21 cellular contexts compared by ENCODE assay signal in genomic region chr5:14243768-14244167, GRCh38.
"Had no signal": no experiment of that assay in that cellular context is flagged by ENCODE, and none has a peak within 500 bp of the region (broad histone marks: within the 10 kb centered on the region; RNA-seq: fewer than 3 reads in every experiment).

No MANE protein-coding gene starts in this region.

- H3K4me3 Mint-ChIP-seq: activated CD4-positive, alpha-beta T cell treated with anti-CD3 and anti-CD28 coated beads, Interleukin-2, amount 10 ng/mL, durations not matched to agents 7 days and 5 days; activated CD8-positive, alpha-beta memory T cell treated with anti-CD3 and anti-CD28 coated beads, Interleukin-2, amount 10 ng/mL, durations not matched to agents 7 days and 5 days; activated CD8-positive, alpha-beta T cell treated with anti-CD3 and anti-CD28 coated beads for 36 hours; activated naive CD8-positive, alpha-beta T cell treated with anti-CD3 and anti-CD28 coated beads, Interleukin-2, amount 50 U/mL, for 24 hours; activated T-helper 1 cell treated with anti-CD3 and anti-CD28 coated beads, Interleukin-12 subunit alpha, Interleukin-12 subunit beta, Interleukin-2, Interleukin-4 antibody, amounts not matched to agents 30 ng/mL and 10 ng/mL and 1 ng/mL, durations not matched to agents 14 hours and 24 hours and 36 hours; dendritic cell treated with granulocyte-macrophage colony-stimulating factor and Interleukin-4, amounts not matched to agents 40 ng/mL and 50 ng/mL, for 4 days; natural killer cell treated with Interleukin-12 subunit alpha and Interleukin-12 subunit beta and Interleukin-15 and Interleukin-18, amount 100 ng/mL, for 72 hours; stimulated activated naive CD8-positive, alpha-beta T cell treated with anti-CD3 and anti-CD28 coated beads, Interleukin-15, Interleukin-2, amounts not matched to agents 100 ng/mL and 50 ng/mL, for 24 hours; T-helper 17 cell had no signal

- H3K27me3 Mint-ChIP-seq: activated naive CD8-positive, alpha-beta T cell treated with anti-CD3 and anti-CD28 coated beads, Interleukin-2, amount 50 U/mL, for 24 hours; dendritic cell treated with granulocyte-macrophage colony-stimulating factor and Interleukin-4, amounts not matched to agents 40 ng/mL and 50 ng/mL, for 4 days; natural killer cell treated with Interleukin-12 subunit alpha and Interleukin-12 subunit beta and Interleukin-15 and Interleukin-18, amount 100 ng/mL, for 72 hours; stimulated activated naive CD8-positive, alpha-beta T cell treated with anti-CD3 and anti-CD28 coated beads, Interleukin-15, Interleukin-2, amounts not matched to agents 100 ng/mL and 50 ng/mL, for 24 hours had no signal

- DNase-seq: activated CD4-positive, alpha-beta T cell treated with anti-CD3 and anti-CD28 coated beads, Interleukin-2, amount 10 ng/mL, durations not matched to agents 7 days and 5 days; activated CD8-positive, alpha-beta memory T cell treated with anti-CD3 and anti-CD28 coated beads, Interleukin-2, amount 10 ng/mL, durations not matched to agents 7 days and 5 days; activated CD8-positive, alpha-beta T cell treated with anti-CD3 and anti-CD28 coated beads for 36 hours; activated gamma-delta T cell; activated naive CD4-positive, alpha-beta T cell treated with anti-CD3 and anti-CD28 coated beads, Interleukin-2, amount 50 U/mL, for 16 hours; activated naive CD8-positive, alpha-beta T cell treated with anti-CD3 and anti-CD28 coated beads, Interleukin-2, amount 50 U/mL, for 24 hours; activated T-cell treated with anti-CD3 and anti-CD28 coated beads for 4 hours; effector CD8-positive, alpha-beta T cell; foreskin melanocyte; head of caudate nucleus; hypothalamus; left cardiac atrium; midbrain; pancreas; psoas muscle; T-helper 17 cell; thyroid gland had no signal

- H3K4me1 Mint-ChIP-seq: activated CD4-positive, alpha-beta T cell treated with anti-CD3 and anti-CD28 coated beads, Interleukin-2, amount 10 ng/mL, durations not matched to agents 7 days and 5 days; activated CD8-positive, alpha-beta memory T cell treated with anti-CD3 and anti-CD28 coated beads, Interleukin-2, amount 10 ng/mL, durations not matched to agents 7 days and 5 days; activated naive CD8-positive, alpha-beta T cell treated with anti-CD3 and anti-CD28 coated beads, Interleukin-2, amount 50 U/mL, for 24 hours; T-helper 17 cell had no signal

- H3K36me3 Mint-ChIP-seq: activated CD8-positive, alpha-beta memory T cell treated with anti-CD3 and anti-CD28 coated beads, Interleukin-2, amount 10 ng/mL, durations not matched to agents 7 days and 5 days; natural killer cell treated with Interleukin-12 subunit alpha and Interleukin-12 subunit beta and Interleukin-15 and Interleukin-18, amount 100 ng/mL, for 72 hours had no signal

- H3K9me3 Mint-ChIP-seq: activated CD4-positive, alpha-beta T cell treated with anti-CD3 and anti-CD28 coated beads, Interleukin-2, amount 10 ng/mL, durations not matched to agents 7 days and 5 days; activated CD8-positive, alpha-beta T cell treated with anti-CD3 and anti-CD28 coated beads for 36 hours; activated naive CD8-positive, alpha-beta T cell treated with anti-CD3 and anti-CD28 coated beads, Interleukin-2, amount 50 U/mL, for 24 hours; activated T-helper 1 cell treated with anti-CD3 and anti-CD28 coated beads, Interleukin-12 subunit alpha, Interleukin-12 subunit beta, Interleukin-2, Interleukin-4 antibody, amounts not matched to agents 30 ng/mL and 10 ng/mL and 1 ng/mL, durations not matched to agents 14 hours and 24 hours and 36 hours; dendritic cell treated with granulocyte-macrophage colony-stimulating factor and Interleukin-4, amounts not matched to agents 40 ng/mL and 50 ng/mL, for 4 days; natural killer cell treated with Interleukin-12 subunit alpha and Interleukin-12 subunit beta and Interleukin-15 and Interleukin-18, amount 100 ng/mL, for 72 hours; stimulated activated naive CD8-positive, alpha-beta T cell treated with anti-CD3 and anti-CD28 coated beads, Interleukin-15, Interleukin-2, amounts not matched to agents 100 ng/mL and 50 ng/mL, for 24 hours had no signal

- H3K27ac Mint-ChIP-seq: activated CD4-positive, alpha-beta T cell treated with anti-CD3 and anti-CD28 coated beads, Interleukin-2, amount 10 ng/mL, durations not matched to agents 7 days and 5 days; activated CD8-positive, alpha-beta memory T cell treated with anti-CD3 and anti-CD28 coated beads, Interleukin-2, amount 10 ng/mL, durations not matched to agents 7 days and 5 days; activated CD8-positive, alpha-beta T cell treated with anti-CD3 and anti-CD28 coated beads for 36 hours; activated naive CD8-positive, alpha-beta T cell treated with anti-CD3 and anti-CD28 coated beads, Interleukin-2, amount 50 U/mL, for 24 hours; activated T-helper 1 cell treated with anti-CD3 and anti-CD28 coated beads, Interleukin-12 subunit alpha, Interleukin-12 subunit beta, Interleukin-2, Interleukin-4 antibody, amounts not matched to agents 30 ng/mL and 10 ng/mL and 1 ng/mL, durations not matched to agents 14 hours and 24 hours and 36 hours; dendritic cell treated with granulocyte-macrophage colony-stimulating factor and Interleukin-4, amounts not matched to agents 40 ng/mL and 50 ng/mL, for 4 days; natural killer cell treated with Interleukin-12 subunit alpha and Interleukin-12 subunit beta and Interleukin-15 and Interleukin-18, amount 100 ng/mL, for 72 hours; stimulated activated naive CD8-positive, alpha-beta T cell treated with anti-CD3 and anti-CD28 coated beads, Interleukin-15, Interleukin-2, amounts not matched to agents 100 ng/mL and 50 ng/mL, for 24 hours; T-helper 17 cell had no signal
